Comparison of ENCODE assay signal across 16 cellular contexts in the genomic region with DNA sequence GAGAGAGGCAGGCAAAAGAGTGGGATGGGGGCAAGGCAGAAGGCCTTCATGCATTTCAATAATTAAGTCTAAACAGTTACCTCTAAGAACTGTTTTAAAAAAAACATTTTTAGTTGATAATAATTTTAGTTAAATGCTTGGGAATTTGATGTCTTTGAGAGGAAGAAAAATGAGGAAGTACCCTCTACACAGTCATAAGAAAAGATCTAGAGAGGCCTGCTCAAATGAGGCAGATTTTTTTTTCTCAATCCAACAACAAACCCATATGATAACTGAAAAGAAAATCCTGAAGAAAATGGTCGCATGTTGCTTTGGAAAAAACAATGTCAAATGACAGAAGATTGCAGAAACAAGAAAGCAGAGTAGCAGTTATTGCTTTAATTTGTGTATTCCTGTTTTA. TPM values are rescaled to one million over a fixed set of nuclear protein-coding genes. Genes with fewer than 3 reads are reported as not detected.
DNase-seq lines count a peak whose midpoint lies in the region; ATAC-seq and TF ChIP-seq lines count a peak whose summit lies in the region.
"Had no signal": no experiment of that assay in that cellular context is flagged by ENCODE, and none has a peak within 500 bp of the region (broad histone marks: within the 10 kb centered on the region; RNA-seq: fewer than 3 reads in every experiment).

No MANE protein-coding gene starts in this region.

- peaks cover 54% of the 10 kb centered on the region for H3K4me1 Mint-ChIP-seq in endodermal cell
- peaks cover 46 to 78% of the 10 kb centered on the region in 2 donors for H3K4me1 Mint-ChIP-seq in stimulated activated naive B cell treated with anti-CD40 and anti-IgM and Interleukin-4, amounts not matched to agents 10 μg/mL and 1 μg/mL and 100 μg/mL, for 72 hours

- peak; percentile 44 for DNase-seq in SIG-M5 treated with dmso at 0.1 percent for 504 hours (lab: John Stamatoyannopoulos, UW; ENCODE audit: unreplicated experiment)
- no peak for DNase-seq in SIG-M5 (lab: John Stamatoyannopoulos, UW)
- peak; percentile 25 for DNase-seq in OCI-M1 (lab: John Stamatoyannopoulos, UW)
- no peak for DNase-seq in endodermal cell
- DNase-seq in stimulated activated naive B cell treated with anti-CD40 and anti-IgM and Interleukin-4, amounts not matched to agents 10 μg/mL and 1 μg/mL and 100 μg/mL, for 72 hours, result no peak
- DNase-seq in amniotic stem cell (lab: John Stamatoyannopoulos, UW), result no peak
- no peak for DNase-seq in LoVo (ENCODE audit: low spot score)
- DNase-seq: activated CD4-positive, alpha-beta T cell treated with anti-CD3 and anti-CD28 coated beads, Interleukin-2, amount 50 U/mL, for 1 hour; lower lobe of right lung; NCI-H146; psoas muscle; SHP77 treated with DMSO at 0.1 percent for 48 hours; upper lobe of left lung had no signal

- no peaks in the 10 kb centered on the region for H3K9me3 Mint-ChIP-seq in endodermal cell
- H3K9me3 Mint-ChIP-seq in stimulated activated naive B cell treated with anti-CD40 and anti-IgM and Interleukin-4, amounts not matched to agents 10 μg/mL and 1 μg/mL and 100 μg/mL, for 72 hours, result no peaks in the 10 kb centered on the region
- H3K9me3 Mint-ChIP-seq: activated T-helper 2 cell treated with anti-CD3 and anti-CD28 coated beads, Interferon-gamma antibody, Interleukin-2, Interleukin-4, amounts not matched to agents 10 μg/mL and 5 μg/mL and 100 μg/mL, durations not matched to agents 14 hours and 24 hours and 36 hours had no signal

- no peak for TF ChIP-seq CTCF in endodermal cell (conservative IDR thresholded peaks at IDR 0.05)

- no peak overlapping the region for H3K27ac ChIP-seq in endodermal cell (ENCODE audit: low read depth, low read length)
- H3K27ac ChIP-seq: lower lobe of right lung, psoas muscle, upper lobe of left lung had no signal

- no peak overlapping the region for H3K9ac ChIP-seq in endodermal cell (ENCODE audit: extremely low read depth, low read length, poor library complexity, severe bottlenecking)

- no peak overlapping the region for H3K4me3 ChIP-seq in endodermal cell (ENCODE audit: low read length)
- H3K4me3 ChIP-seq: lower lobe of right lung, psoas muscle, upper lobe of left lung had no signal

- H3K27ac Mint-ChIP-seq in endodermal cell, result peak overlapping the region; percentile 56
- H3K27ac Mint-ChIP-seq in stimulated activated naive B cell treated with anti-CD40 and anti-IgM and Interleukin-4, amounts not matched to agents 10 μg/mL and 1 μg/mL and 100 μg/mL, for 72 hours, result peak overlapping the region; percentile 75
- H3K27ac Mint-ChIP-seq: activated T-helper 2 cell treated with anti-CD3 and anti-CD28 coated beads, Interferon-gamma antibody, Interleukin-2, Interleukin-4, amounts not matched to agents 10 μg/mL and 5 μg/mL and 100 μg/mL, durations not matched to agents 14 hours and 24 hours and 36 hours had no signal

- no peaks in the 10 kb centered on the region for H3K27me3 ChIP-seq in endodermal cell (ENCODE audit: control insufficient read depth, insufficient read depth, low read length, poor library complexity, severe bottlenecking)
- H3K27me3 ChIP-seq: upper lobe of left lung had no signal

- peak; percentile 54 to 61 for ATAC-seq in stimulated activated naive B cell treated with anti-CD40 and anti-IgM and Interleukin-4, amounts not matched to agents 10 μg/mL and 1 μg/mL and 100 μg/mL, for 72 hours (replicated peaks)
- ATAC-seq in GM21723 (IDR thresholded peaks at IDR 0.05; ENCODE audit: unreplicated experiment), result no peak
- ATAC-seq: lower lobe of right lung, Panc1, psoas muscle had no signal

- no peaks in the 10 kb centered on the region for H3K9me3 ChIP-seq in endodermal cell (ENCODE audit: control insufficient read depth, low read length)
- H3K9me3 ChIP-seq: lower lobe of right lung, psoas muscle, upper lobe of left lung had no signal

- peaks cover 92% of the 10 kb centered on the region for H3K36me3 Mint-ChIP-seq in endodermal cell (ENCODE audit: low read depth)
- peaks cover 45 to 60% of the 10 kb centered on the region in 2 donors for H3K36me3 Mint-ChIP-seq in stimulated activated naive B cell treated with anti-CD40 and anti-IgM and Interleukin-4, amounts not matched to agents 10 μg/mL and 1 μg/mL and 100 μg/mL, for 72 hours

- no peaks in the 10 kb centered on the region for H3K27me3 Mint-ChIP-seq in endodermal cell (ENCODE audit: insufficient read depth)
- H3K27me3 Mint-ChIP-seq in stimulated activated naive B cell treated with anti-CD40 and anti-IgM and Interleukin-4, amounts not matched to agents 10 μg/mL and 1 μg/mL and 100 μg/mL, for 72 hours, result no peaks in the 10 kb centered on the region

- no peak overlapping the region for H3K4me3 Mint-ChIP-seq in endodermal cell
- H3K4me3 Mint-ChIP-seq in stimulated activated naive B cell treated with anti-CD40 and anti-IgM and Interleukin-4, amounts not matched to agents 10 μg/mL and 1 μg/mL and 100 μg/mL, for 72 hours, result peak overlapping the region in 1 of 2 donors; percentile 47

- 100% methylated on average over 1 of the region's 1 CpG for WGBS in endodermal cell (ENCODE audit: insufficient coverage in 1 of 2, insufficient read length in 1 of 2), 2 experiments

- H3K4me1 ChIP-seq in endodermal cell (ENCODE audit: control insufficient read depth, insufficient read depth, low read length), result peaks cover 23% of the 10 kb centered on the region
- H3K4me1 ChIP-seq: lower lobe of right lung, psoas muscle, upper lobe of left lung had no signal

- peaks cover 83% of the 10 kb centered on the region for H3K36me3 ChIP-seq in endodermal cell (ENCODE audit: control insufficient read depth, insufficient read depth, low read length)

RNA-seq across cellular contexts. Expression of a gene that starts 25.6 kb away (rescaled TPM):
- total RNA-seq in endodermal cell, result 100 to 1,000 TPM; 323 to 779 TPM
- polyA plus RNA-seq in endodermal cell (2013, experiment 1 of 2), result 193 TPM
- 173 TPM for polyA plus RNA-seq in endodermal cell (2013, experiment 2 of 2)

Comparison
In these comparisons a context has a peak if more than half of its experiments do, and no peak if none do; other contexts are left out.
1. DNase-seq: peak in SIG-M5 treated with dmso at 0.1 percent for 504 hours (single experiment) and OCI-M1 (single experiment); none in SIG-M5 (single experiment), endodermal cell (single experiment), stimulated activated naive B cell treated with anti-CD40 and anti-IgM and Interleukin-4, amounts not matched to agents 10 μg/mL and 1 μg/mL and 100 μg/mL, for 72 hours (single experiment), amniotic stem cell (single experiment) and LoVo (single experiment).